11 cellular contexts compared by ENCODE assay signal in the genomic region with DNA sequence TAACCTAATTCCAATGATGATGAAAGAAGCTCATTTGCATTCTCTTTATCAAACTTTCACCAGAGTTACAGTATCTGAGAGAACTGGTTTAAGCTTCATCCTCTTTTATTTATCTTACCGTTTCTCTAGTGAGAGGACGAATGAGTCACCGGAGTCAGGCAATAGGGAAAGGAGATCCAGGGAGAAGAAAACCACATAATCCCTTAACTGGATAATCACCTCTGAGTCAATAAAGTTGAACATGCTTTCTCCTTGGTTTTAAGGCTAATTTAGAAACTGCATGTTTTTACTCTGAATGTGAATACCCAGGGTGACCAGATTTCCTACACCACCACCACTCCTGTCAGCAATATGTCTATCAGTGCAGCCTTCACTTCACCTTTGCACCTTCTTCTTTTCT.
DNase-seq lines count a peak whose midpoint lies in the region; ATAC-seq and TF ChIP-seq lines count a peak whose summit lies in the region.
"Had no signal": no experiment of that assay in that cellular context is flagged by ENCODE, and none has a peak within 500 bp of the region (broad histone marks: within the 10 kb centered on the region; RNA-seq: fewer than 3 reads in every experiment).

No MANE protein-coding gene starts in this region.

- peak; percentile 82 for DNase-seq in EH (ENCODE audit: low read depth)
- peak; percentile 58 for DNase-seq in NCI-H82 treated with DMSO at 0.1 percent for 48 hours (lab: John Stamatoyannopoulos, UW; ENCODE audit: unreplicated experiment)
- peak; percentile 85 for DNase-seq in dedifferentiated amniotic fluid mesenchymal stem cell (ENCODE audit: extremely low spot score)
- DNase-seq in omental fat pad (ENCODE audit: low spot score) = no peak
- no peak for DNase-seq in NCI-H345 treated with DMSO at 0.1 percent for 48 hours (lab: John Stamatoyannopoulos, UW; ENCODE audit: unreplicated experiment)
- DNase-seq in stimulated activated CD4-positive, alpha-beta T cell treated with anti-CD3 and anti-CD28 coated beads, Interleukin-15, amount 100 ng/mL, for 24 hours = no peak
- DNase-seq in activated CD8-positive, alpha-beta memory T cell treated with anti-CD3 and anti-CD28 coated beads for 24 hours = no peak
- DNase-seq in activated CD4-positive, alpha-beta T cell treated with anti-CD3 and anti-CD28 coated beads, Interleukin-2, amount 50 U/mL, for 1 hour = no peak
- DNase-seq: H9; NCI-H187 treated with DMSO at 0.1 percent for 48 hours; stimulated activated naive CD4-positive, alpha-beta T cell treated with Interleukin-2 at 50 U/mL for 16 hours had no signal

- ATAC-seq in omental fat pad (ENCODE audit: low FRiP score) = peak; percentile 66

- TF ChIP-seq CTCF in omental fat pad (IDR thresholded peaks at IDR 0.05) = no peak

Comparison
In these comparisons a context has a peak if more than half of its experiments do, and no peak if none do; other contexts are left out.
1. DNase-seq: peak in EH (single experiment), NCI-H82 treated with DMSO at 0.1 percent for 48 hours (single experiment) and dedifferentiated amniotic fluid mesenchymal stem cell (single experiment); none in omental fat pad (single experiment), NCI-H345 treated with DMSO at 0.1 percent for 48 hours (single experiment), stimulated activated CD4-positive, alpha-beta T cell treated with anti-CD3 and anti-CD28 coated beads, Interleukin-15, amount 100 ng/mL, for 24 hours (single experiment), activated CD8-positive, alpha-beta memory T cell treated with anti-CD3 and anti-CD28 coated beads for 24 hours (single experiment) and activated CD4-positive, alpha-beta T cell treated with anti-CD3 and anti-CD28 coated beads, Interleukin-2, amount 50 U/mL, for 1 hour (single experiment).